ENCODE assay signal across 11 cellular contexts in the genomic region with DNA sequence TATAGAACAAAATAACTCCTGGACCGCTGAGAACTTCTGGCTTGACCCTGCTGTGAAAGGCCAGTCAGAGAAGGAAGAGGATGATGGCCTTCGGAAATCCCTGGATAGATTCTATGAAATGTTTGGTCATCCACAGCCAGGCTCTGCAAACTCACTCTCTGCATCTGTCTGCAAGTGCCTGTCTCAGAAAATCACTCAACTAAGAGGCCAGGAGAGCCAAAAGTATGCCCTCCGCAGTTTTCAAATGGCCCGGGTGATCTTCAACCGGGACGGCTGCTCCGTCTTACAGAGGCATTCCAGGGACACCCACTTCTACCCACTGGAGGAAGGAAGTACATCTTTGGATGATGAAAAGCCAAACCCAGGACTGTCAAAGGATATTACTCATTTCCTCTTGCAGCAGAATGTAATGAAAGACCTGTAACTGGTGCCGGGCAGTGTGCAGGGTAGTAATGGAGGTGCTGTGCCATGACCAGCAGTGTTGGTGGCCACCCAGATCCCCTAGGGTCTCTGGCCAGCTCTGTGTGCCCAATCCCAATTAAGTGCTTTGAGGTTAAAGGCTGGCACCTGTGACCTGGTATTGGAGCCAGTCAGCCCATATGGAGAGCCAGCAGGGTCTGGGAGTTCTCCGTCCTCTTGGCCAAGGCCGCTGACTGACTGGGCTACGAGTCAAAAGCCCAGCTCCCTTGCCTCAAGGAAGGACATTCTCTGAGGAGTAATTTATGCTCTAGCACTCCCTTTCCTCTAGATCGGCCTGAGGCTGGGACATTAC. TPM values are rescaled to one million over a fixed set of nuclear protein-coding genes. Genes with fewer than 3 reads are reported as not detected.
DNase-seq lines count a peak whose midpoint lies in the region.
"Had no signal": no experiment of that assay in that cellular context is flagged by ENCODE, and none has a peak within 500 bp of the region (broad histone marks: within the 10 kb centered on the region; RNA-seq: fewer than 3 reads in every experiment).

No MANE protein-coding gene starts in this region.

- DNase-seq in Daoy (ENCODE audit: low read depth) (peak; percentile 77), NOMO-1 treated with DMSO at 0.1 percent for 48 hours (lab: John Stamatoyannopoulos, UW; ENCODE audit: unreplicated experiment) (peak; percentile 66), dermis microvascular lymphatic vessel endothelial cell (ENCODE audit: low read depth in 2 of 2) (peak; percentile 50 to 75), non-pigmented ciliary epithelial cell (ENCODE audit: low read depth) (peak; percentile 51), NCI-H748 treated with DMSO at 0.1 percent for 48 hours (lab: John Stamatoyannopoulos, UW) (no peak), D341Med (ENCODE audit: low spot score) (no peak)
- no peak for DNase-seq in stimulated activated CD4-positive, alpha-beta T cell treated with anti-CD3 and anti-CD28 coated beads, Interleukin-4, amount 100 ng/mL, for 24 hours
- DNase-seq in activated naive CD4-positive, alpha-beta T cell treated with anti-CD3 and anti-CD28 coated beads, Interleukin-2, amount 50 U/mL, for 16 hours = no peak
- DNase-seq: activated B cell treated with CpG ODN at 0.5 μM for 24 hours; central memory CD4-positive, alpha-beta T cell; NCI-H1436 treated with DMSO at 0.1 percent for 48 hours had no signal

RNA-seq across cellular contexts. Expression of a gene that starts 48.1 kb away (rescaled TPM):
- total RNA-seq in Daoy (2014; rRNA removed; shearing (Covaris generic)) = 0.42 and 1.5 TPM in 2 replicates
- total RNA-seq in dermis microvascular lymphatic vessel endothelial cell = under 0.01 and 0.13 TPM in 2 replicates
- total RNA-seq: activated B cell treated with CpG ODN at 0.5 μM for 24 hours had no signal

Comparison
In these comparisons a context has a peak if more than half of its experiments do, and no peak if none do; other contexts are left out.
1. DNase-seq: peak in Daoy (single experiment), NOMO-1 treated with DMSO at 0.1 percent for 48 hours (single experiment), dermis microvascular lymphatic vessel endothelial cell (2 of 2) and non-pigmented ciliary epithelial cell (single experiment); none in NCI-H748 treated with DMSO at 0.1 percent for 48 hours (single experiment), D341Med (single experiment), stimulated activated CD4-positive, alpha-beta T cell treated with anti-CD3 and anti-CD28 coated beads, Interleukin-4, amount 100 ng/mL, for 24 hours (single experiment) and activated naive CD4-positive, alpha-beta T cell treated with anti-CD3 and anti-CD28 coated beads, Interleukin-2, amount 50 U/mL, for 16 hours (single experiment).